ENCODE assay signal across 9 cellular contexts in the genomic region with DNA sequence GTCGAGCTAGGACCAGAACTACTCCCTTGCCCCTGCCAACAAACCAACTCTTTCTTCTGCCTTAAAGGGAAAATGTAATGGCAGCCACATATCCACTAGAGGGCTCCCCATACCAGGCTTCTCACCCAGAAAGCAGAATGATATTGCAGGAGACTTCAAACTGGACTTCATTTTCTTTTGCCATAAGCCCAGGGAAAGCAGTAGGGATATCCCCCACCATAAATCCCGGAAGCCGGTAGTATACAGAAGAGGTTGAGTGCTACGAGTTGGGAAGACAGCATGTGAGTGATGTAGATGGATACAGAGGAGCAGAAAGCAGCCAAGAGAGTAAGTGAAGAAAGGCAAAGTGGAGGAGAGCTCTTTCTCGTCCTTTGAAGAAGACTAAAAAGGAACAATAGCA. TPM values are rescaled to one million over a fixed set of nuclear protein-coding genes. Genes with fewer than 3 reads are reported as not detected.
DNase-seq lines count a peak whose midpoint lies in the region; ATAC-seq and TF ChIP-seq lines count a peak whose summit lies in the region.
"Had no signal": no experiment of that assay in that cellular context is flagged by ENCODE, and none has a peak within 500 bp of the region (broad histone marks: within the 10 kb centered on the region; RNA-seq: fewer than 3 reads in every experiment).

No MANE protein-coding gene starts in this region.

- TF ChIP-seq CTCF in Caco-2 (IDR thresholded peaks at IDR 0.05; ENCODE audit: insufficient read depth in 1 of 2, low read depth in 1 of 2, low read length in 1 of 2, severe bottlenecking in 1 of 2, unreplicated experiment in 1 of 2) (peak; percentile 94), epithelial cell of esophagus (IDR thresholded peaks at IDR 0.05; ENCODE audit: insufficient read depth, low read depth, low read length, missing control alignments) (peak; percentile 93)

- H3K27me3 ChIP-seq in Caco-2 (replicated peaks; ENCODE audit: control insufficient read depth, insufficient read depth, low read length): no peaks in the 10 kb centered on the region

- H3K4me1 ChIP-seq in Caco-2: peaks cover 12% of the 10 kb centered on the region; the same call in 1 of the 2 replicates

- CTCF ChIA-PET in Caco-2 (lab: Charles Lee): interaction anchor here (0.6 to 2.8 kb wide), 12 partner anchors 9 to 258 kb away, joined by 3 to 21 read pairs (median 4); partner anchors contain the start of gene PLAAT5

- H3K4me3 ChIP-seq in Caco-2 (ENCODE audit: low read depth, low read length): no peak overlapping the region
- H3K4me3 ChIP-seq in epithelial cell of esophagus (ENCODE audit: low read length): no peak overlapping the region

- BruUV-seq in Caco-2 (replicated peaks; lab: Mats Ljungman, UMichigan): no TSS peak

- H3K27me3 Mint-ChIP-seq in Caco-2 (ENCODE audit: insufficient read depth, unreplicated experiment) (no peaks in the 10 kb centered on the region), naive B cell (peaks cover 19 to 50% (median 42%) of the 10 kb centered on the region in 3 donors)

- no peak overlapping the region for H3K27ac Mint-ChIP-seq in Caco-2 (ENCODE audit: unreplicated experiment)
- no peak overlapping the region for H3K27ac Mint-ChIP-seq in naive B cell

- ATAC-seq in naive B cell (ENCODE audit: low read depth in 2 of 2) (peak; percentile 37 to 50), HG03175 (IDR thresholded peaks at IDR 0.05; ENCODE audit: unreplicated experiment) (no peak)
- ATAC-seq in stimulated activated naive CD8-positive, alpha-beta T cell treated with anti-CD3 and anti-CD28 coated beads, Interleukin-15, Interleukin-2, amounts not matched to agents 100 U/mL and 50 U/mL, for 24 hours: no peak

- H3K4me1 Mint-ChIP-seq in Caco-2 (ENCODE audit: low read depth, unreplicated experiment) (no peaks in the 10 kb centered on the region), naive B cell (no peaks in the 10 kb centered on the region)

- POLR2A ChIA-PET in Caco-2 (lab: Charles Lee): interaction anchor here (0.6 to 1.2 kb wide), 2 partner anchors 30 to 585 kb away, joined by 3 to 11 read pairs; no protein-coding TSS in a partner anchor

- peaks cover 7% of the 10 kb centered on the region for H3K9me3 ChIP-seq in Caco-2

- H3K9me3 Mint-ChIP-seq in Caco-2 (ENCODE audit: unreplicated experiment) (peaks cover 48% of the 10 kb centered on the region), naive B cell (peaks cover 6 to 19% (median 15%) of the 10 kb centered on the region in 7 donors)

- H3K36me3 ChIP-seq in Caco-2 (ENCODE audit: control insufficient read depth, insufficient read depth, low read length): no peaks in the 10 kb centered on the region

- H3K36me3 Mint-ChIP-seq in Caco-2 (ENCODE audit: insufficient read depth, unreplicated experiment): no peaks in the 10 kb centered on the region
- peaks cover 4 to 11% of the 10 kb centered on the region in 2 donors for H3K36me3 Mint-ChIP-seq in naive B cell

- intact Hi-C loops in Caco-2 (cut with micrococcal nuclease; ENCODE audit: unreplicated experiment): loop anchor here (1.0 kb wide), 5 partner anchors 12 to 156 kb away; partner anchors contain the start of gene PLAAT5

- DNase-seq in Caco-2: peak; percentile 74 to 80
- peak; percentile 99 for DNase-seq in HuH-7 (ENCODE audit: low spot score)
- DNase-seq in NOMO-1 treated with DMSO at 0.1 percent for 48 hours (lab: John Stamatoyannopoulos, UW; ENCODE audit: unreplicated experiment): peak; percentile 68
- peak; percentile 26 for DNase-seq in activated CD8-positive, alpha-beta memory T cell treated with anti-CD3 and anti-CD28 coated beads, Interleukin-2, amount 50 U/mL, for 1 hour (ENCODE audit: extremely low read depth)
- DNase-seq in epithelial cell of esophagus (ENCODE audit: low read depth): peak; percentile 67
- peak; percentile 60 for DNase-seq in naive B cell
- peak; percentile 34 for DNase-seq in stimulated activated naive CD8-positive, alpha-beta T cell treated with anti-CD3 and anti-CD28 coated beads, Interleukin-15, Interleukin-2, amounts not matched to agents 100 U/mL and 50 U/mL, for 24 hours

- no peak overlapping the region for H3K4me3 Mint-ChIP-seq in Caco-2 (ENCODE audit: unreplicated experiment)
- no peak overlapping the region for H3K4me3 Mint-ChIP-seq in naive B cell

RNA-seq across cellular contexts. Expression of gene PLAAT5, which starts 12.1 kb away (rescaled TPM):
- 1.2 and 2.3 TPM in 2 replicates for total RNA-seq in Caco-2 (2022)
- polyA plus RNA-seq in naive B cell (ENCODE audit: low read depth in 6 of 6): not detected
- total RNA-seq: T-helper 1 cell treated with Interleukin-12 subunit alpha and Interleukin-12 subunit beta and Interleukin-4 antibody, amounts not matched to agents 30 ng/mL and 1 ng/mL, for 36 hours had no signal

RNA-seq across cellular contexts. Expression of gene LGALS12, which starts 27.0 kb away (rescaled TPM):
- total RNA-seq in Caco-2 (2022): not detected in 2 replicates
- polyA plus RNA-seq in naive B cell (ENCODE audit: low read depth in 6 of 6): 1 to 10 TPM in 1 of 6 donors, under 1 TPM in 3, not detected in 2; 0.17 to 1.2 (median 0.34) TPM

RNA-seq across cellular contexts. Expression of gene PLAAT4, which starts 57.7 kb away (rescaled TPM):
- 1.2 TPM in 2 replicates for total RNA-seq in Caco-2 (2022)
- 10 to 100 TPM; 31.7 to 72.1 (median 42.2) TPM for polyA plus RNA-seq in naive B cell (ENCODE audit: low read depth in 6 of 6)

Comparison
In these comparisons a context has a peak if more than half of its experiments do, and no peak if none do; other contexts are left out.
1. DNase-seq: peak in every context shown above with its lines; median percentile 99 in HuH-7; 77 in Caco-2; 68 in NOMO-1 treated with DMSO at 0.1 percent for 48 hours; 67 in epithelial cell of esophagus; 60 in naive B cell; 34 in stimulated activated naive CD8-positive, alpha-beta T cell treated with anti-CD3 and anti-CD28 coated beads, Interleukin-15, Interleukin-2, amounts not matched to agents 100 U/mL and 50 U/mL, for 24 hours; 26 in activated CD8-positive, alpha-beta memory T cell treated with anti-CD3 and anti-CD28 coated beads, Interleukin-2, amount 50 U/mL, for 1 hour.
2. ATAC-seq: peak in naive B cell (2 of 2); none in stimulated activated naive CD8-positive, alpha-beta T cell treated with anti-CD3 and anti-CD28 coated beads, Interleukin-15, Interleukin-2, amounts not matched to agents 100 U/mL and 50 U/mL, for 24 hours (single experiment) and HG03175 (single experiment).